8 cellular contexts compared by ENCODE assay signal in the genomic region with DNA sequence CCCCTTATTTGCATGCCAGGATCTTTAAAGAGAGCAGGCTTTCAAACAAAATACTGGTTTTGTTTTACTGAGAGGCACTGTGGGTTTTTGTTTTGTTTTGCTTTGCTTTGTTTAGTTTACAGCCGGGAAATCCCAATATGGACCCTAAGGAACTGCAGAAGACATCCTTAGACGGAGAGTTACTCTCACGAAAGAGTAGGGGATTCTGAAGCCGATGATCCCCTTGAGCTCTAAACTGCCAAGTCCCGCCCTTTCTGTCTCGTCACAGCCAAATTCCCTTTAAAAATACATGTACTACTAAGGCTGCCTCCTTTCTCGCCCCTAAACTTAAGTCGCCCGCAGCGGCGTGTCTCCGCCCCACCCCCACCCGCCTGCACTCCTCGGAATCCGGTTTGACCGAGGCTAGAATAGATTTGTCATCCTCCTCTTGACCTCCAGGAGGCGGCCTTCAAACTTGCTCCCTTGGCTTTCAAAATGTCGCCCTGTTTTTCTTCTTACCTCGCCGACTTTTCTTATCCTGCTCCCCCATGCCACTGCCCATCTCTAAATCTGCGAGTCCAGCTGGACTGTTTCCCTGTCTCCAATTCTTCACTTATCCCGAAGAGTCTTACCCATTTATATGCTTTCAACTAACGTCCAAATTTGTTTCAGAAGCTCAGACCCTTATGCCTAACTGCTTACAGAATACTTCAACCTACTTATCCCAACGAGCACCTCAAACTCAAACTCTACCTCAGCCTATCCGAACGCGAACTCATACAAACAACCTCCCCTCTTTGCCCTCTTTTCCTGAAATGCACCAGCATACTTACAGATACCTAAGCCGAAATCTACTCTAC. TPM values are rescaled to one million over a fixed set of nuclear protein-coding genes. Genes with fewer than 3 reads are reported as not detected.
DNase-seq lines count a peak whose midpoint lies in the region; ATAC-seq, FAIRE-seq and TF ChIP-seq lines count a peak whose summit lies in the region.

No MANE protein-coding gene starts in this region.

- no peak overlapping the region for H3K4me3 Mint-ChIP-seq in WTC11

- FAIRE-seq in GM18507 (lab: Jason Lieb, UNC): no peak

- no peaks in the 10 kb centered on the region for H3K27me3 Mint-ChIP-seq in WTC11 (ENCODE audit: low read depth)

- ATAC-seq in HG03108 (IDR thresholded peaks at IDR 0.05; ENCODE audit: unreplicated experiment) (peak; percentile 15), WTC11 (peak; percentile 31), GM19328 (IDR thresholded peaks at IDR 0.05; ENCODE audit: unreplicated experiment) (no peak)

- CTCF ChIA-PET in WTC11 (lab: Charles Lee): interaction anchor here (0.6 to 3.0 kb wide), 10 partner anchors 11 to 299 kb away, joined by 3 to 25 read pairs (median 4); partner anchors contain the start of gene BOLA1

- no peaks in the 10 kb centered on the region for H3K9me3 Mint-ChIP-seq in WTC11

- peak; percentile 54 for TF ChIP-seq CTCF in WTC11 (IDR thresholded peaks at IDR 0.05)

- no peak overlapping the region for H3K27ac Mint-ChIP-seq in WTC11

- H3K27ac ChIP-seq in caudate nucleus (ENCODE audit: low read depth, low read length): peak overlapping the region; percentile 98

- DNase-seq in GM18507 (ENCODE audit: extremely low spot score, insufficient read length, low read depth) (peak; percentile 42), NCI-H2196 (lab: John Stamatoyannopoulos, UW; ENCODE audit: unreplicated experiment) (peak; percentile 79), WTC11 (ENCODE audit: low spot score) (peak; percentile 84), caudate nucleus (lab: John Stamatoyannopoulos, UW) (peak in 56 of 61 donors; percentile 13 to 89 (median 66)), kidney glomerular epithelial cell (lab: John Stamatoyannopoulos, UW) (peak; percentile 78)
- peak; percentile 89 for DNase-seq in stimulated activated CD4-positive, alpha-beta T cell treated with anti-CD3 and anti-CD28 coated beads, Interleukin-15, amount 100 ng/mL, for 24 hours

- H3K36me3 Mint-ChIP-seq in WTC11: no peaks in the 10 kb centered on the region

- POLR2A ChIA-PET in WTC11 (lab: Charles Lee): interaction anchor here (0.6 to 6.1 kb wide), 27 partner anchors 11 to 1311 kb away, joined by 3 to 51 read pairs (median 6); partner anchors contain the start of genes BOLA1, CIART, OTUD7B and RPRD2

- peaks cover 4% of the 10 kb centered on the region for H3K4me1 Mint-ChIP-seq in WTC11

TF ChIP-seq in WTC11, 78 proteins besides CTCF, POLR2A, EP300 and RAD21 (continues in another document):
- no peak for TF ChIP-seq FOXP4 (CRISPR knock-in tag; IDR thresholded peaks at IDR 0.05)
- no peak for TF ChIP-seq ZNF138 (CRISPR knock-in tag; conservative IDR thresholded peaks at IDR 0.05)
- no peak for TF ChIP-seq HMGA2 (CRISPR knock-in tag; IDR thresholded peaks at IDR 0.05)
- no peak for TF ChIP-seq PRRX2 (CRISPR knock-in tag; IDR thresholded peaks at IDR 0.05)
- TF ChIP-seq, protein P1, sequence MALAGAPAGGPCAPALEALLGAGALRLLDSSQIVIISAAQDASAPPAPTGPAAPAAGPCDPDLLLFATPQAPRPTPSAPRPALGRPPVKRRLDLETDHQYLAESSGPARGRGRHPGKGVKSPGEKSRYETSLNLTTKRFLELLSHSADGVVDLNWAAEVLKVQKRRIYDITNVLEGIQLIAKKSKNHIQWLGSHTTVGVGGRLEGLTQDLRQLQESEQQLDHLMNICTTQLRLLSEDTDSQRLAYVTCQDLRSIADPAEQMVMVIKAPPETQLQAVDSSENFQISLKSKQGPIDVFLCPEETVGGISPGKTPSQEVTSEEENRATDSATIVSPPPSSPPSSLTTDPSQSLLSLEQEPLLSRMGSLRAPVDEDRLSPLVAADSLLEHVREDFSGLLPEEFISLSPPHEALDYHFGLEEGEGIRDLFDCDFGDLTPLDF (CRISPR knock-in tag; IDR thresholded peaks at IDR 0.05): no peak
- TF ChIP-seq, protein P2, sequence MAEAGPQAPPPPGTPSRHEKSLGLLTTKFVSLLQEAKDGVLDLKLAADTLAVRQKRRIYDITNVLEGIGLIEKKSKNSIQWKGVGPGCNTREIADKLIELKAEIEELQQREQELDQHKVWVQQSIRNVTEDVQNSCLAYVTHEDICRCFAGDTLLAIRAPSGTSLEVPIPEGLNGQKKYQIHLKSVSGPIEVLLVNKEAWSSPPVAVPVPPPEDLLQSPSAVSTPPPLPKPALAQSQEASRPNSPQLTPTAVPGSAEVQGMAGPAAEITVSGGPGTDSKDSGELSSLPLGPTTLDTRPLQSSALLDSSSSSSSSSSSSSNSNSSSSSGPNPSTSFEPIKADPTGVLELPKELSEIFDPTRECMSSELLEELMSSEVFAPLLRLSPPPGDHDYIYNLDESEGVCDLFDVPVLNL (CRISPR knock-in tag; IDR thresholded peaks at IDR 0.05; ENCODE audit: borderline replicate concordance, low read depth): no peak
- TF ChIP-seq FOXK1 (CRISPR knock-in tag; IDR thresholded peaks at IDR 0.05): no peak
- TF ChIP-seq HMGXB4 (CRISPR knock-in tag; IDR thresholded peaks at IDR 0.05): no peak
- TF ChIP-seq ZSCAN18 (CRISPR knock-in tag; IDR thresholded peaks at IDR 0.05): no peak
- no peak for TF ChIP-seq NR2C2 (CRISPR knock-in tag; IDR thresholded peaks at IDR 0.05)
- TF ChIP-seq ZNF416 (CRISPR knock-in tag; IDR thresholded peaks at IDR 0.05): 0 out of 2 replicates have a peak, but pooled peaks have one; percentile 5
- 0 out of 2 replicates have a peak, but pooled peaks have one; percentile 29 for TF ChIP-seq ZNF281 (CRISPR knock-in tag; IDR thresholded peaks at IDR 0.05)

RNA-seq across cellular contexts. Expression of gene BOLA1, which starts 11.0 kb away (rescaled TPM):
- total RNA-seq in WTC11 (2021): 15.3 to 19.5 TPM (median 15.4 TPM) in 3 replicates

RNA-seq across cellular contexts. Expression of gene SV2A, which starts 29.3 kb away (rescaled TPM):
- 36.5 to 47.1 TPM (median 38.3 TPM) in 3 replicates for total RNA-seq in WTC11 (2021)

RNA-seq across cellular contexts. Expression of gene SF3B4, which starts 39.2 kb away (rescaled TPM):
- total RNA-seq in WTC11 (2021): 83.0 to 90.1 TPM (median 84.7 TPM) in 3 replicates

RNA-seq across cellular contexts. Expression of gene MTMR11, which starts 48.3 kb away (rescaled TPM):
- total RNA-seq in WTC11 (2021): 7.1 to 7.8 TPM (median 7.5 TPM) in 3 replicates
